ENCODE assay signal across 35 cellular contexts in genomic region chr18:78762753-78763152, GRCh38.
"Had no signal": no experiment of that assay in that cellular context is flagged by ENCODE, and none has a peak within 500 bp of the region (broad histone marks: within the 10 kb centered on the region; RNA-seq: fewer than 3 reads in every experiment).

No MANE protein-coding gene starts in this region.

- H3K27ac Mint-ChIP-seq: activated B cell treated with CpG ODN at 0.5 μM for 24 hours; activated CD4-positive, alpha-beta memory T cell treated with anti-CD3 and anti-CD28 coated beads for 36 hours; activated CD4-positive, alpha-beta T cell treated with anti-CD3 and anti-CD28 coated beads, Interleukin-2, amount 10 ng/mL, durations not matched to agents 24 days and 14 days; activated CD8-positive, alpha-beta T cell treated with anti-CD3 and anti-CD28 coated beads for 36 hours; activated naive CD4-positive, alpha-beta T cell treated with anti-CD3 and anti-CD28 coated beads, Interleukin-2, amount 50 U/mL, for 72 hours; activated naive CD8-positive, alpha-beta T cell treated with anti-CD3 and anti-CD28 coated beads for 36 hours; activated T-cell treated with anti-CD3 and anti-CD28 coated beads, Interleukin-2, amount 50 U/mL, for 72 hours; activated T-helper 1 cell treated with anti-CD3 and anti-CD28 coated beads, Interleukin-12 subunit alpha, Interleukin-12 subunit beta, Interleukin-2, Interleukin-4 antibody, amounts not matched to agents 30 ng/mL and 10 ng/mL and 1 ng/mL, durations not matched to agents 14 hours and 24 hours and 36 hours; activated T-helper 17 cell treated with anti-CD3 and anti-CD28 coated beads, Interleukin-2, amount 50 U/mL, for 72 hours; T-helper 1 cell treated with Interleukin-12 subunit alpha and Interleukin-12 subunit beta and Interleukin-4 antibody, amounts not matched to agents 30 μg/mL and 1 μg/mL, for 36 hours; T-helper 2 cell treated with Interferon-gamma antibody and Interleukin-4, amounts not matched to agents 5 μg/mL and 100 μg/mL, for 36 hours had no signal

- H3K27me3 Mint-ChIP-seq: activated B cell treated with CpG ODN at 0.5 μM for 24 hours; activated CD4-positive, alpha-beta T cell treated with anti-CD3 and anti-CD28 coated beads, Interleukin-2, amount 10 ng/mL, durations not matched to agents 24 days and 14 days; activated CD8-positive, alpha-beta T cell treated with anti-CD3 and anti-CD28 coated beads for 36 hours; activated naive CD8-positive, alpha-beta T cell treated with anti-CD3 and anti-CD28 coated beads for 36 hours; activated T-helper 17 cell treated with anti-CD3 and anti-CD28 coated beads, Interleukin-2, amount 50 U/mL, for 72 hours had no signal

- H3K27me3 ChIP-seq: adrenal gland, body of pancreas, brain microvascular endothelial cell had no signal

- DNase-seq: activated B cell treated with CpG ODN at 0.5 μM for 24 hours; activated CD4-positive, alpha-beta memory T cell treated with anti-CD3 and anti-CD28 coated beads for 36 hours; activated CD4-positive, alpha-beta T cell treated with anti-CD3 and anti-CD28 coated beads for 4 hours; activated CD4-positive, alpha-beta T cell treated with anti-CD3 and anti-CD28 coated beads, Interleukin-2, amount 10 ng/mL, durations not matched to agents 24 days and 14 days; activated CD4-positive, alpha-beta T cell treated with anti-CD3 and anti-CD28 coated beads, Interleukin-2, amount 50 U/mL, for 1 hour; activated CD4-positive, alpha-beta T cell treated with anti-CD3 and anti-CD28 coated beads, Interleukin-2, amount 50 U/mL, for 4 hours; activated CD4-positive, CD25-positive, alpha-beta regulatory T cell treated with anti-CD3 and anti-CD28 coated beads, Interleukin-2, amount 50 U/mL, for 72 hours; activated CD8-positive, alpha-beta memory T cell treated with anti-CD3 and anti-CD28 coated beads, Interleukin-2, amount 50 U/mL, for 4 hours; activated CD8-positive, alpha-beta T cell treated with anti-CD3 and anti-CD28 coated beads for 36 hours; activated effector memory CD4-positive, alpha-beta T cell treated with anti-CD3 and anti-CD28 coated beads, Interleukin-2, amount 50 U/mL, for 16 hours; activated gamma-delta T cell treated with Interleukin-2 at 50 U/mL for 16 hours; activated naive CD4-positive, alpha-beta T cell; activated naive CD4-positive, alpha-beta T cell treated with anti-CD3 and anti-CD28 coated beads, Interleukin-2, amount 50 U/mL, for 16 hours; activated naive CD8-positive, alpha-beta T cell treated with anti-CD3 and anti-CD28 coated beads for 36 hours; activated T-cell treated with anti-CD3 and anti-CD28 coated beads for 4 hours; activated T-cell treated with anti-CD3 and anti-CD28 coated beads, Interleukin-2, amount 50 U/mL, for 1 hour; activated T-cell treated with anti-CD3 and anti-CD28 coated beads, Interleukin-2, amount 50 U/mL, for 4 hours; activated T-cell treated with anti-CD3 and anti-CD28 coated beads, Interleukin-2, amount 50 U/mL, for 72 hours; adrenal gland; amniotic stem cell; aorta; body of pancreas; brain microvascular endothelial cell; central memory CD4-positive, alpha-beta T cell; SW 1271; T-helper 1 cell; T-helper 2 cell; T-helper 9 cell had no signal

- H3K27ac ChIP-seq: adrenal gland, body of pancreas, brain microvascular endothelial cell, breast epithelium, VCaP had no signal

- H3K36me3 ChIP-seq: adrenal gland, brain microvascular endothelial cell, breast epithelium had no signal

- H3K36me3 Mint-ChIP-seq: activated CD4-positive, alpha-beta memory T cell treated with anti-CD3 and anti-CD28 coated beads for 36 hours; activated naive CD4-positive, alpha-beta T cell treated with anti-CD3 and anti-CD28 coated beads, Interleukin-2, amount 50 U/mL, for 72 hours; activated naive CD8-positive, alpha-beta T cell treated with anti-CD3 and anti-CD28 coated beads for 36 hours had no signal

- H3K4me3 Mint-ChIP-seq: activated B cell treated with CpG ODN at 0.5 μM for 24 hours; activated CD4-positive, alpha-beta memory T cell treated with anti-CD3 and anti-CD28 coated beads for 36 hours; activated CD4-positive, alpha-beta T cell treated with anti-CD3 and anti-CD28 coated beads, Interleukin-2, amount 10 ng/mL, durations not matched to agents 24 days and 14 days; activated CD8-positive, alpha-beta T cell treated with anti-CD3 and anti-CD28 coated beads for 36 hours; activated naive CD8-positive, alpha-beta T cell treated with anti-CD3 and anti-CD28 coated beads for 36 hours; activated T-cell treated with anti-CD3 and anti-CD28 coated beads, Interleukin-2, amount 50 U/mL, for 4 hours; activated T-cell treated with anti-CD3 and anti-CD28 coated beads, Interleukin-2, amount 50 U/mL, for 72 hours; activated T-helper 1 cell treated with anti-CD3 and anti-CD28 coated beads, Interleukin-12 subunit alpha, Interleukin-12 subunit beta, Interleukin-2, Interleukin-4 antibody, amounts not matched to agents 30 ng/mL and 10 ng/mL and 1 ng/mL, durations not matched to agents 14 hours and 24 hours and 36 hours; activated T-helper 17 cell treated with anti-CD3 and anti-CD28 coated beads, Interleukin-2, amount 50 U/mL, for 72 hours; T-helper 1 cell treated with Interleukin-12 subunit alpha and Interleukin-12 subunit beta and Interleukin-4 antibody, amounts not matched to agents 30 μg/mL and 1 μg/mL, for 36 hours; T-helper 2 cell treated with Interferon-gamma antibody and Interleukin-4, amounts not matched to agents 5 μg/mL and 100 μg/mL, for 36 hours had no signal

- H3K9me3 ChIP-seq: adrenal gland, body of pancreas, breast epithelium had no signal

- H3K4me1 Mint-ChIP-seq: activated B cell treated with CpG ODN at 0.5 μM for 24 hours; activated CD4-positive, alpha-beta T cell treated with anti-CD3 and anti-CD28 coated beads, Interleukin-2, amount 10 ng/mL, durations not matched to agents 24 days and 14 days; activated naive CD8-positive, alpha-beta T cell treated with anti-CD3 and anti-CD28 coated beads for 36 hours; activated T-helper 17 cell treated with anti-CD3 and anti-CD28 coated beads, Interleukin-2, amount 50 U/mL, for 72 hours had no signal

- H3K4me3 ChIP-seq: adrenal gland, body of pancreas, breast epithelium had no signal

- H3K4me1 ChIP-seq: adrenal gland, body of pancreas, breast epithelium had no signal
